Comparison of ENCODE assay signal across 22 cellular contexts in the genomic region with DNA sequence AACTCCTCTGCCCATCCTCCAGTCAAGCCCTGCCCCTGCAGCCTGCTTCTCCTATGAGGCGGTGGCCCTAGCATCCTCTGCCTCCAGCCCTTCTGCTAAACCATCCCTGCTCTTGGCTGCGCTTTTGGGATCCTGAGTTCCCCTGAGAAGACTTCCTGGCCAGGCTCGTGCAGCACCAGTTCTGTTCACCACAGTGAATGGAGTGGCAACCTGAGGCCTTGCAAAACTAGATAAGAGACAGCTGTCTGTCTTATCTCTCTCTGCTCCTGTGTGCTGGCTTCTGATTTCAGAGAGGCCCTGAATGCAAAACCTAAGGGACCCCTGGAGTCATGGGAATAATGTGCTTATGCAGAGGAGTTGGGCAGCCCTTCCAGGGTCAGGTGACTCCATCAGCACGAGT.
DNase-seq lines count a peak whose midpoint lies in the region; ATAC-seq and TF ChIP-seq lines count a peak whose summit lies in the region.
"Had no signal": no experiment of that assay in that cellular context is flagged by ENCODE, and none has a peak within 500 bp of the region (broad histone marks: within the 10 kb centered on the region; RNA-seq: fewer than 3 reads in every experiment).

No MANE protein-coding gene starts in this region.

- H3K36me3 Mint-ChIP-seq in neural progenitor cell: no peaks in the 10 kb centered on the region
- peaks cover 0 to 7% of the 10 kb centered on the region in 2 donors for H3K36me3 Mint-ChIP-seq in stimulated activated naive B cell treated with anti-CD40 and anti-IgM and Interleukin-4, amounts not matched to agents 10 μg/mL and 1 μg/mL and 100 μg/mL, for 72 hours
- H3K36me3 Mint-ChIP-seq in activated CD4-positive, alpha-beta memory T cell treated with anti-CD3 and anti-CD28 coated beads, Interleukin-2, amount 10 ng/mL, durations not matched to agents 7 days and 5 days (ENCODE audit: low read depth): no peaks in the 10 kb centered on the region
- H3K36me3 Mint-ChIP-seq: CD14-positive monocyte; CD8-positive, alpha-beta memory T cell had no signal

- no peak for TF ChIP-seq RAD21 in SK-N-SH (IDR thresholded peaks at IDR 0.05; ENCODE audit: low read length)

- no peaks in the 10 kb centered on the region for H3K9me2 ChIP-seq in SK-N-SH

- CTCF ChIA-PET in SK-N-SH (lab: Yijun Ruan, JAX): interaction anchor here (0.7 kb wide), 1 partner anchor 9 kb away, joined by 3 read pairs; no protein-coding TSS in a partner anchor
- CTCF ChIA-PET in activated CD4-positive, alpha-beta memory T cell treated with anti-CD3 and anti-CD28 coated beads, Interleukin-2, amount 10 ng/mL, durations not matched to agents 7 days and 5 days (lab: Charles Lee): no interaction called here

- H3K4me2 ChIP-seq in SK-N-SH: no peak overlapping the region
- H3K4me2 ChIP-seq in neural progenitor cell: no peak overlapping the region
- H3K4me2 ChIP-seq: BLaER1 treated with 17β-estradiol and CSF1 and Interleukin-3, amounts not matched to agents 10 nM and 100 nM had no signal

- H3K36me3 ChIP-seq in SK-N-SH (replicated peaks in 1 of 2; ENCODE audit: control insufficient read depth in 1 of 2, insufficient read depth in 2 of 2, low read length in 1 of 2) (no peaks in the 10 kb centered on the region), neural progenitor cell (no peaks in the 10 kb centered on the region), left lung (no peaks in the 10 kb centered on the region)
- H3K36me3 ChIP-seq: HAP-1 had no signal

- WGBS in SK-N-SH (ENCODE audit: low lambda C conversion rate): 13% methylated on average over 4 of the region's 4 CpGs

- TF ChIP-seq EP300 in SK-N-SH (IDR thresholded peaks at IDR 0.05; ENCODE audit: borderline replicate concordance in 1 of 2, low read depth in 1 of 2, low read length in 1 of 2): no peak

- H3K9me3 ChIP-seq in SK-N-SH (no peaks in the 10 kb centered on the region), neural progenitor cell (ENCODE audit: low read depth) (no peaks in the 10 kb centered on the region), left lung (peaks cover 0 to 6% of the 10 kb centered on the region in 2 donors)
- H3K9me3 ChIP-seq: HAP-1 had no signal

- no peaks in the 10 kb centered on the region for H3K27me3 Mint-ChIP-seq in neural progenitor cell (ENCODE audit: insufficient read depth, low read depth)
- H3K27me3 Mint-ChIP-seq in stimulated activated naive B cell treated with anti-CD40 and anti-IgM and Interleukin-4, amounts not matched to agents 10 μg/mL and 1 μg/mL and 100 μg/mL, for 72 hours: peaks cover 8 to 10% of the 10 kb centered on the region in 2 donors
- H3K27me3 Mint-ChIP-seq in activated CD4-positive, alpha-beta memory T cell treated with anti-CD3 and anti-CD28 coated beads, Interleukin-2, amount 10 ng/mL, durations not matched to agents 7 days and 5 days: peaks cover 3% of the 10 kb centered on the region

- no peak for ATAC-seq in SK-N-SH treated with all-trans-retinoic acid at 6 μM for 48 hours
- no peak for ATAC-seq in stimulated activated naive B cell treated with anti-CD40 and anti-IgM and Interleukin-4, amounts not matched to agents 10 μg/mL and 1 μg/mL and 100 μg/mL, for 72 hours (replicated peaks)
- no peak for ATAC-seq in HG03175 (IDR thresholded peaks at IDR 0.05; ENCODE audit: unreplicated experiment)
- no peak for ATAC-seq in left lung
- ATAC-seq: GM12878 had no signal

- H3K27me3 ChIP-seq in SK-N-SH (ENCODE audit: insufficient read depth) (no peaks in the 10 kb centered on the region), neural progenitor cell (no peaks in the 10 kb centered on the region), left lung (no peaks in the 10 kb centered on the region)
- H3K27me3 ChIP-seq: BLaER1 treated with 17β-estradiol and CSF1 and Interleukin-3, amounts not matched to agents 10 nM and 100 nM had no signal

- H3K4me3 Mint-ChIP-seq in neural progenitor cell: no peak overlapping the region
- H3K4me3 Mint-ChIP-seq in stimulated activated naive B cell treated with anti-CD40 and anti-IgM and Interleukin-4, amounts not matched to agents 10 μg/mL and 1 μg/mL and 100 μg/mL, for 72 hours: no peak overlapping the region
- H3K4me3 Mint-ChIP-seq in activated CD4-positive, alpha-beta memory T cell treated with anti-CD3 and anti-CD28 coated beads, Interleukin-2, amount 10 ng/mL, durations not matched to agents 7 days and 5 days: no peak overlapping the region
- H3K4me3 Mint-ChIP-seq: B cell; CD14-positive monocyte; CD4-positive, alpha-beta T cell; CD8-positive, alpha-beta memory T cell; HFFc6 had no signal

- H3K4me1 Mint-ChIP-seq in neural progenitor cell: no peaks in the 10 kb centered on the region
- H3K4me1 Mint-ChIP-seq in stimulated activated naive B cell treated with anti-CD40 and anti-IgM and Interleukin-4, amounts not matched to agents 10 μg/mL and 1 μg/mL and 100 μg/mL, for 72 hours: peaks cover 10 to 12% of the 10 kb centered on the region in 2 donors
- no peaks in the 10 kb centered on the region for H3K4me1 Mint-ChIP-seq in activated CD4-positive, alpha-beta memory T cell treated with anti-CD3 and anti-CD28 coated beads, Interleukin-2, amount 10 ng/mL, durations not matched to agents 7 days and 5 days
- H3K4me1 Mint-ChIP-seq: CD8-positive, alpha-beta memory T cell had no signal

- peaks cover 0 to 7% of the 10 kb centered on the region in 2 experiments; a peak in 2 of 4 replicates for H3K4me1 ChIP-seq in SK-N-SH (ENCODE audit: control insufficient read depth in 1 of 2, insufficient read depth in 2 of 2, low read depth in 1 of 2, low read length in 1 of 2)
- no peaks in the 10 kb centered on the region for H3K4me1 ChIP-seq in neural progenitor cell
- no peaks in the 10 kb centered on the region for H3K4me1 ChIP-seq in left lung
- H3K4me1 ChIP-seq: HAP-1 had no signal

- H3K27ac Mint-ChIP-seq in neural progenitor cell: peak overlapping the region; percentile 81
- H3K27ac Mint-ChIP-seq in stimulated activated naive B cell treated with anti-CD40 and anti-IgM and Interleukin-4, amounts not matched to agents 10 μg/mL and 1 μg/mL and 100 μg/mL, for 72 hours: peak overlapping the region; percentile 38
- H3K27ac Mint-ChIP-seq in activated CD4-positive, alpha-beta memory T cell treated with anti-CD3 and anti-CD28 coated beads, Interleukin-2, amount 10 ng/mL, durations not matched to agents 7 days and 5 days: no peak overlapping the region
- H3K27ac Mint-ChIP-seq: B cell; CD14-positive monocyte; CD4-positive, alpha-beta T cell; CD8-positive, alpha-beta memory T cell; HFFc6 had no signal

- H2AFZ ChIP-seq in SK-N-SH (ENCODE audit: low read depth): no peak overlapping the region
- H2AFZ ChIP-seq in neural progenitor cell (replicated peaks): no peak overlapping the region

- TF ChIP-seq POLR2A in erythroblast (IDR thresholded peaks at IDR 0.05; ENCODE audit: low read length): no peak

- H3F3A ChIP-seq in SK-N-SH (replicated peaks; ENCODE audit: insufficient read depth) (no peaks in the 10 kb centered on the region), neural progenitor cell (ENCODE audit: low read depth) (no peaks in the 10 kb centered on the region)

- H3K27ac ChIP-seq in SK-N-SH (ENCODE audit: low read depth in 2 of 2, low read length in 1 of 2) (no peak overlapping the region), neural progenitor cell (no peak overlapping the region), left lung (no peak overlapping the region)
- H3K27ac ChIP-seq: 22Rv1; BLaER1 treated with 17β-estradiol and CSF1 and Interleukin-3, amounts not matched to agents 10 nM and 100 nM had no signal

- H3K9me3 Mint-ChIP-seq in neural progenitor cell: peaks cover 3% of the 10 kb centered on the region
- peaks cover 14 to 16% of the 10 kb centered on the region in 2 donors for H3K9me3 Mint-ChIP-seq in stimulated activated naive B cell treated with anti-CD40 and anti-IgM and Interleukin-4, amounts not matched to agents 10 μg/mL and 1 μg/mL and 100 μg/mL, for 72 hours
- H3K9me3 Mint-ChIP-seq in activated CD4-positive, alpha-beta memory T cell treated with anti-CD3 and anti-CD28 coated beads, Interleukin-2, amount 10 ng/mL, durations not matched to agents 7 days and 5 days: no peaks in the 10 kb centered on the region
- H3K9me3 Mint-ChIP-seq: CD4-positive, alpha-beta T cell had no signal

- intact Hi-C loops in left lung (cut with DNase I): no loop called here

- H4K20me1 ChIP-seq in SK-N-SH (ENCODE audit: insufficient read depth) (no peaks in the 10 kb centered on the region), neural progenitor cell (ENCODE audit: low read depth) (no peaks in the 10 kb centered on the region)
- H4K20me1 ChIP-seq: BLaER1 treated with 17β-estradiol and CSF1 and Interleukin-3, amounts not matched to agents 10 nM and 100 nM had no signal

- H3K79me2 ChIP-seq in SK-N-SH (ENCODE audit: insufficient read depth): no peaks in the 10 kb centered on the region
- H3K79me2 ChIP-seq in neural progenitor cell (ENCODE audit: low read depth): no peaks in the 10 kb centered on the region

- POLR2A ChIA-PET in SK-N-SH (lab: Yijun Ruan, JAX): no interaction called here
- POLR2A ChIA-PET in activated CD4-positive, alpha-beta memory T cell treated with anti-CD3 and anti-CD28 coated beads, Interleukin-2, amount 10 ng/mL, durations not matched to agents 7 days and 5 days (lab: Charles Lee): no interaction called here

- no peak overlapping the region for H3K4me3 ChIP-seq in SK-N-SH (ENCODE audit: low read depth in 2 of 2, low read length in 1 of 2)
- H3K4me3 ChIP-seq in neural progenitor cell: no peak overlapping the region
- no peak overlapping the region for H3K4me3 ChIP-seq in left lung
- H3K4me3 ChIP-seq: BLaER1 treated with 17β-estradiol and CSF1 and Interleukin-3, amounts not matched to agents 10 nM and 100 nM; GM12878; HAP-1 had no signal

- H3K9ac ChIP-seq in SK-N-SH (no peak overlapping the region), neural progenitor cell (no peak overlapping the region)
- H3K9ac ChIP-seq: BLaER1 treated with 17β-estradiol and CSF1 and Interleukin-3, amounts not matched to agents 10 nM and 100 nM had no signal

- DNase-seq in SK-N-SH (no peak), erythroblast (lab: John Stamatoyannopoulos, UW) (peak; percentile 5 to 42), neural progenitor cell (ENCODE audit: low spot score) (no peak), left lung (no peak)
- no peak for DNase-seq in stimulated activated naive B cell treated with anti-CD40 and anti-IgM and Interleukin-4, amounts not matched to agents 10 μg/mL and 1 μg/mL and 100 μg/mL, for 72 hours
- DNase-seq in activated CD4-positive, alpha-beta memory T cell treated with anti-CD3 and anti-CD28 coated beads, Interleukin-2, amount 10 ng/mL, durations not matched to agents 7 days and 5 days: no peak
- DNase-seq: CD4-positive, alpha-beta T cell; CD8-positive, alpha-beta memory T cell; DMS 273 treated with DMSO at 0.1 percent for 48 hours; DMS79; EL; GDM1; GOT3; HFFc6 had no signal

- no peak for TF ChIP-seq CTCF in SK-N-SH (IDR thresholded peaks at IDR 0.05)
- TF ChIP-seq CTCF in neural progenitor cell (IDR thresholded peaks at IDR 0.05): no peak
- TF ChIP-seq CTCF in left lung (IDR thresholded peaks at IDR 0.05): no peak

TF ChIP-seq in SK-N-SH, 30 proteins besides CTCF, POLR2A, EP300 and RAD21 (continues in another document):
- TF ChIP-seq FOXJ3 (CRISPR knock-in tag; IDR thresholded peaks at IDR 0.05) (0 out of 2 replicates have a peak, but pooled peaks have one; percentile 27), SMC3 (IDR thresholded peaks at IDR 0.05; ENCODE audit: low read depth, low read length) (no peak)

TF ChIP-seq in SK-N-SH treated with all-trans-retinoic acid at 6 μM for 48 hours, 23 proteins besides CTCF, POLR2A, EP300 and RAD21 (continues in another document):
- no peak for TF ChIP-seq ZFP30 (CRISPR knock-in tag; IDR thresholded peaks at IDR 0.05)
- TF ChIP-seq CSDC2 (CRISPR knock-in tag; IDR thresholded peaks at IDR 0.05): no peak

Comparison
In these comparisons a context has a peak if more than half of its experiments do, and no peak if none do; other contexts are left out.
1. DNase-seq: peak in erythroblast (2 of 2); none in SK-N-SH (single experiment), neural progenitor cell (single experiment), stimulated activated naive B cell treated with anti-CD40 and anti-IgM and Interleukin-4, amounts not matched to agents 10 μg/mL and 1 μg/mL and 100 μg/mL, for 72 hours (single experiment), left lung (0 of 2) and activated CD4-positive, alpha-beta memory T cell treated with anti-CD3 and anti-CD28 coated beads, Interleukin-2, amount 10 ng/mL, durations not matched to agents 7 days and 5 days (single experiment).